14 cellular contexts compared by ENCODE assay signal in the genomic region with DNA sequence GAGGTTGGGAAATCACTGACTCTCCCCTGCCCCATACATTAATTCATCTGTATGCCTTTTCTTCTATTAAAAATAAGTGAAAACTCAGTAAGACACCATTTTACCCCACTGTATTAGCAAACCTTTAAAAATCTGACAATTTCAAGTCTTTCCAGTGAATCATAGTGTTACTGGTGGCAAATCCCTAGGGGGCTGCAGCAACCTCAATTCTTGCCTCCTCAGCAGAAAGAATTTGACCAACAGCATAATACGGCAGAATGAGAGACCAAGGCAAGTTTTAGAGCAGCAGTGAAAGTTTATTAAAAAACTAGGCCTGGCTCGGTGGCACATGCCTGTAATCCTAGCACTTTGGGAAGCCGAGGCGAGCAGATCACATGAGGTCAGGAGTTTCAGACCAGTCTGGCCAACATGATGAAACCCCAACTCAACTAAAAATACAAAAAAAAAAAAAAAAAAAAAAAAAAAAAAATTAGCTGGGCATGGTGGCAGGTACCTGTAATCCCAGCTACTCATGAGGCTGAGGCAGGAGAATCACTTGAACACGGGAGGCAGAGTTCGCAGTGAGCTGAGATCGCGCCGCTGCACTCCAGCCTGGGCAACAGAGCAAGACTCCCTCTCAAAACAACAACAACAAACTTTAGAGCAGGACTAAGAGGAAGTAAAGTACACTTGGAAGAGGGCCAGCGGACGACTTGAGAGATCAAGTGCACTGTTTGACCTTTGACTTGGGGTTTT. TPM values are rescaled to one million over a fixed set of nuclear protein-coding genes. Genes with fewer than 3 reads are reported as not detected.
"Had no signal": no experiment of that assay in that cellular context is flagged by ENCODE, and none has a peak within 500 bp of the region (broad histone marks: within the 10 kb centered on the region; RNA-seq: fewer than 3 reads in every experiment).

No MANE protein-coding gene starts in this region.

RNA-seq across cellular contexts. Expression of gene SFTPA2, which starts 26.9 kb away (rescaled TPM):
- total RNA-seq: activated CD4-positive, alpha-beta memory T cell treated with anti-CD3 and anti-CD28 coated beads for 36 hours; activated CD4-positive, alpha-beta T cell treated with anti-CD3 and anti-CD28 coated beads, Interleukin-2, amount 10 ng/mL, durations not matched to agents 24 days and 14 days; activated CD8-positive, alpha-beta memory T cell treated with anti-CD3 and anti-CD28 coated beads for 36 hours; activated naive CD4-positive, alpha-beta T cell treated with anti-CD3 and anti-CD28 coated beads for 36 hours; activated naive CD8-positive, alpha-beta T cell treated with anti-CD3 and anti-CD28 coated beads for 36 hours; activated T-helper 1 cell treated with anti-CD3 and anti-CD28 coated beads, Interleukin-12 subunit alpha, Interleukin-12 subunit beta, Interleukin-2, Interleukin-4 antibody, amounts not matched to agents 30 ng/mL and 10 ng/mL and 1 ng/mL, durations not matched to agents 14 hours and 24 hours and 36 hours; ascending aorta; endodermal cell; fibroblast of villous mesenchyme; hepatocyte; lung microvascular endothelial cell; sigmoid colon; subcutaneous adipose tissue; thoracic aorta had no signal
- polyA plus RNA-seq: hepatocyte had no signal
